Comparison of ENCODE assay signal across 10 cellular contexts in the genomic region with DNA sequence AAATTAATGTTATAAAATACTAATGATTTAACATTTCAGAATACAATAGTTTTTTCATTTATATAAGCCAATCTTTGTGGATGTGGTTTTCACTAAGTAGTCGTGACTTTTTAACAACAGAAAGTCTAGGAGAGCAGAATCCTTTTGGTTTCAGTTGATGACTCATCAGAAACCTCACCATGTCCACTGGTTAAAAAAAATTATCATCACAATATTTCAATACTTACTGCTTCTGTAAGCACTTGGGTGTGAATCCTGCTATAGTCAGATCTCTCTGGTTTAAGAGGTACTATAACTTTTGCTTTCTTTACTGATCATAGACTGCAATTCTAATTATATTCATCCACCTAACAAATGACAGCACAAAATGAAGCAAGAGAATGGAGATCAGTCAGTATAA.
DNase-seq lines count a peak whose midpoint lies in the region; ATAC-seq, FAIRE-seq and TF ChIP-seq lines count a peak whose summit lies in the region.
"Had no signal": no experiment of that assay in that cellular context is flagged by ENCODE, and none has a peak within 500 bp of the region (broad histone marks: within the 10 kb centered on the region; RNA-seq: fewer than 3 reads in every experiment).

No MANE protein-coding gene starts in this region.

- intact Hi-C loops in pancreas (cut with DNase I), result no loop called here
- intact Hi-C loops in stomach (cut with DNase I; ENCODE audit: low total_unique reads), result no loop called here

- H3K27me3 ChIP-seq in fibroblast of lung (ENCODE audit: control insufficient read depth, insufficient read depth, low read length) (no peaks in the 10 kb centered on the region), pancreas (no peaks in the 10 kb centered on the region), stomach (no peaks in the 10 kb centered on the region)
- no peaks in the 10 kb centered on the region for H3K27me3 ChIP-seq in effector memory CD4-positive, alpha-beta T cell (replicated peaks; ENCODE audit: control insufficient read depth, insufficient read depth, low read length, poor library complexity, severe bottlenecking)
- H3K27me3 ChIP-seq: brain microvascular endothelial cell had no signal

- H3K27ac ChIP-seq in fibroblast of lung (ENCODE audit: insufficient read depth, low read length) (no peak overlapping the region), pancreas (no peak overlapping the region), stomach (no peak overlapping the region)
- no peak overlapping the region for H3K27ac ChIP-seq in effector memory CD4-positive, alpha-beta T cell (ENCODE audit: insufficient read depth, low read length, poor library complexity, severe bottlenecking)
- H3K27ac ChIP-seq: brain microvascular endothelial cell had no signal

- H3K79me2 ChIP-seq in fibroblast of lung (ENCODE audit: control insufficient read depth, insufficient read depth, low read length), result no peaks in the 10 kb centered on the region

- WGBS in pancreas, 2 donors, result 57 to 69% methylated on average over 1 of the region's 1 CpG
- 55 to 65% (median 63%) methylated on average over 1 of the region's 1 CpG for WGBS in stomach, 5 donors

- FAIRE-seq in pancreas (lab: Jason Lieb, UNC), result no peak

- no peak for TF ChIP-seq POLR2A in stomach (IDR thresholded peaks at IDR 0.05)

- H2AFZ ChIP-seq in fibroblast of lung (ENCODE audit: low read length), result no peak overlapping the region

- H3K4me1 ChIP-seq in fibroblast of lung (ENCODE audit: control insufficient read depth, extremely low read depth, insufficient read depth, low read length) (no peaks in the 10 kb centered on the region), pancreas (no peaks in the 10 kb centered on the region), stomach (no peaks in the 10 kb centered on the region)
- H3K4me1 ChIP-seq in effector memory CD4-positive, alpha-beta T cell (ENCODE audit: control insufficient read depth, insufficient read depth, low read length, poor library complexity, severe bottlenecking), result no peaks in the 10 kb centered on the region

- no peak for TF ChIP-seq CTCF in fibroblast of lung (conservative IDR thresholded peaks at IDR 0.05 in 1 of 2, IDR thresholded peaks at IDR 0.05 in 1 of 2; ENCODE audit: low read depth in 1 of 2, low read length in 2 of 2)
- TF ChIP-seq CTCF in pancreas (IDR thresholded peaks at IDR 0.05), result no peak
- no peak for TF ChIP-seq CTCF in stomach (IDR thresholded peaks at IDR 0.05)

- H3K4me3 ChIP-seq in fibroblast of lung (replicated peaks in 1 of 4; ENCODE audit: control extremely low read depth in 1 of 4, insufficient read depth in 1 of 4, low read depth in 3 of 4, low read length in 4 of 4) (no peak overlapping the region), pancreas (no peak overlapping the region), stomach (no peak overlapping the region)
- H3K4me3 ChIP-seq in effector memory CD4-positive, alpha-beta T cell (ENCODE audit: insufficient read depth, low read depth, low read length, poor library complexity, severe bottlenecking), result no peak overlapping the region

- peak; percentile 92 for ATAC-seq in GM18873 (IDR thresholded peaks at IDR 0.05; ENCODE audit: low FRiP score, unreplicated experiment)
- ATAC-seq in GM21825 (IDR thresholded peaks at IDR 0.05; ENCODE audit: unreplicated experiment), result peak; percentile 93
- peak; percentile 90 for ATAC-seq in HG03558 (IDR thresholded peaks at IDR 0.05; ENCODE audit: extremely low read depth, unreplicated experiment)
- no peak for ATAC-seq in pancreas
- ATAC-seq: SK-N-SH treated with all-trans-retinoic acid at 6 μM for 48 hours had no signal

- H3K4me2 ChIP-seq in fibroblast of lung (ENCODE audit: extremely low read depth, insufficient read depth, low read length), result no peak overlapping the region

- H3K9me3 ChIP-seq in fibroblast of lung (ENCODE audit: control insufficient read depth, insufficient read depth, low read depth, low read length), result no peaks in the 10 kb centered on the region
- no peaks in the 10 kb centered on the region for H3K9me3 ChIP-seq in pancreas
- H3K9me3 ChIP-seq in stomach, result peaks cover 0 to 19% (median 11%) of the 10 kb centered on the region in 4 donors
- H3K9me3 ChIP-seq in effector memory CD4-positive, alpha-beta T cell (ENCODE audit: control insufficient read depth, low read length), result no peaks in the 10 kb centered on the region

- H3K9ac ChIP-seq in fibroblast of lung (ENCODE audit: insufficient read depth, low read length), result no peak overlapping the region

- no peak for TF ChIP-seq EP300 in stomach (IDR thresholded peaks at IDR 0.05)

- H3K36me3 ChIP-seq in fibroblast of lung (ENCODE audit: control insufficient read depth, insufficient read depth, low read length) (no peaks in the 10 kb centered on the region), pancreas (no peaks in the 10 kb centered on the region), stomach (no peaks in the 10 kb centered on the region)
- H3K36me3 ChIP-seq in effector memory CD4-positive, alpha-beta T cell (ENCODE audit: control insufficient read depth, insufficient read depth, low read length), result no peaks in the 10 kb centered on the region
- H3K36me3 ChIP-seq: brain microvascular endothelial cell had no signal

- DNase-seq in fibroblast of lung (ENCODE audit: low read depth in 2 of 2), result peak; percentile 38 to 61
- no peak for DNase-seq in pancreas
- DNase-seq in stomach, result no peak
- no peak for DNase-seq in AML-193 (lab: John Stamatoyannopoulos, UW)
- DNase-seq in effector memory CD4-positive, alpha-beta T cell, result no peak
- DNase-seq: brain microvascular endothelial cell had no signal

- H4K20me1 ChIP-seq in fibroblast of lung (ENCODE audit: control insufficient read depth, extremely low read depth, insufficient read depth, low read length), result no peaks in the 10 kb centered on the region

Comparison
In these comparisons a context has a peak if more than half of its experiments do, and no peak if none do; other contexts are left out.
1. ATAC-seq: peak in GM18873 (single experiment), GM21825 (single experiment) and HG03558 (single experiment); none in pancreas (0 of 4).
2. DNase-seq: peak in fibroblast of lung (2 of 2); none in pancreas (0 of 6), stomach (single experiment), AML-193 (0 of 2) and effector memory CD4-positive, alpha-beta T cell (0 of 3).